30 cellular contexts compared by ENCODE assay signal in genomic region chr17:29041091-29041490, GRCh38. TPM values are rescaled to one million over a fixed set of nuclear protein-coding genes. Genes with fewer than 3 reads are reported as not detected.
"Had no signal": no experiment of that assay in that cellular context is flagged by ENCODE, and none has a peak within 500 bp of the region (broad histone marks: within the 10 kb centered on the region; RNA-seq: fewer than 3 reads in every experiment).

No MANE protein-coding gene starts in this region.

- H2AFZ ChIP-seq: hepatocyte had no signal

- ATAC-seq: foreskin keratinocyte; gastroesophageal sphincter; heart left ventricle; left lobe of liver; mucosa of descending colon; naive thymus-derived CD4-positive, alpha-beta T cell; right lobe of liver; stimulated activated memory B cell treated with anti-CD40 and anti-IgM and Interleukin-4, amounts not matched to agents 10 μg/mL and 1 μg/mL and 100 μg/mL, for 72 hours; stimulated activated naive CD8-positive, alpha-beta T cell treated with anti-CD3 and anti-CD28 coated beads, Interleukin-15, Interleukin-2, amounts not matched to agents 100 U/mL and 50 U/mL, for 24 hours had no signal

- H3K36me3 Mint-ChIP-seq: memory B cell; mesothelial cell of epicardium; naive thymus-derived CD4-positive, alpha-beta T cell; stimulated activated memory B cell treated with anti-CD40 and anti-IgM and Interleukin-4, amounts not matched to agents 10 μg/mL and 1 μg/mL and 100 μg/mL, for 72 hours had no signal

- H3K4me3 Mint-ChIP-seq: endodermal cell; memory B cell; mesothelial cell of epicardium; naive thymus-derived CD4-positive, alpha-beta T cell; stimulated activated memory B cell treated with anti-CD40 and anti-IgM and Interleukin-4, amounts not matched to agents 10 μg/mL and 1 μg/mL and 100 μg/mL, for 72 hours had no signal

- H3K4me2 ChIP-seq: hepatocyte had no signal

- H3K79me2 ChIP-seq: hepatocyte had no signal

- H3K27ac Mint-ChIP-seq: memory B cell; mesothelial cell of epicardium; naive thymus-derived CD4-positive, alpha-beta T cell; stimulated activated memory B cell treated with anti-CD40 and anti-IgM and Interleukin-4, amounts not matched to agents 10 μg/mL and 1 μg/mL and 100 μg/mL, for 72 hours had no signal

- H3K27me3 ChIP-seq: esophagus muscularis mucosa, gastroesophageal sphincter, ovary, right lobe of liver, testis had no signal

- H3K27ac ChIP-seq: esophagus muscularis mucosa, foreskin keratinocyte, gastroesophageal sphincter, hepatocyte, ovary, right lobe of liver, testis, tibial artery, upper lobe of left lung had no signal

- H3K9me3 Mint-ChIP-seq: memory B cell; mesothelial cell of epicardium; stimulated activated memory B cell treated with anti-CD40 and anti-IgM and Interleukin-4, amounts not matched to agents 10 μg/mL and 1 μg/mL and 100 μg/mL, for 72 hours had no signal

- H3K36me3 ChIP-seq: esophagus muscularis mucosa, gastroesophageal sphincter, heart left ventricle, ovary, right lobe of liver, tibial artery, upper lobe of left lung had no signal

- H3K4me3 ChIP-seq: esophagus muscularis mucosa, gastroesophageal sphincter, heart left ventricle, hepatocyte, lung, mucosa of descending colon, ovary, right lobe of liver, testis, tibial artery, upper lobe of left lung had no signal

- H3K27me3 Mint-ChIP-seq: stimulated activated memory B cell treated with anti-CD40 and anti-IgM and Interleukin-4, amounts not matched to agents 10 μg/mL and 1 μg/mL and 100 μg/mL, for 72 hours had no signal

- H3K9me3 ChIP-seq: esophagus muscularis mucosa, gastroesophageal sphincter, heart left ventricle, mucosa of descending colon, ovary, right lobe of liver, testis, tibial artery, upper lobe of left lung had no signal

- DNase-seq: cortex of kidney; effector CD8-positive, alpha-beta T cell; endodermal cell; heart left ventricle; kidney; mucosa of descending colon; naive thymus-derived CD4-positive, alpha-beta T cell; occipital lobe; ovary; posterior cingulate gyrus; right lobe of liver; stimulated activated CD4-positive, alpha-beta T cell treated with anti-CD3 and anti-CD28 coated beads, Interleukin-2, amount 100 ng/mL, for 24 hours; stimulated activated CD4-positive, alpha-beta T cell treated with anti-CD3 and anti-CD28 coated beads, Interleukin-4, amount 100 ng/mL, for 24 hours; stimulated activated naive CD8-positive, alpha-beta T cell treated with anti-CD3 and anti-CD28 coated beads, Interleukin-15, Interleukin-2, amounts not matched to agents 100 U/mL and 50 U/mL, for 24 hours; substantia nigra; testis; tibial artery; upper lobe of left lung had no signal

RNA-seq across cellular contexts. Expression of gene PIPOX, which starts 1.9 kb away (rescaled TPM):
- polyA plus RNA-seq: foreskin keratinocyte had no signal

RNA-seq across cellular contexts. Expression of gene SEZ6, which starts 35.3 kb away (rescaled TPM):
- total RNA-seq: fibroblast of lung, foreskin keratinocyte, kidney, left lobe of liver, liver, mesothelial cell of epicardium, ovary, pulmonary artery endothelial cell, right lobe of liver had no signal
- polyA plus RNA-seq: fibroblast of lung, foreskin keratinocyte, heart left ventricle, ovary had no signal
